11 cellular contexts compared by ENCODE assay signal in genomic region chr17:61000911-61001310, GRCh38.
DNase-seq lines count a peak whose midpoint lies in the region; ATAC-seq and TF ChIP-seq lines count a peak whose summit lies in the region.
"Had no signal": no experiment of that assay in that cellular context is flagged by ENCODE, and none has a peak within 500 bp of the region (broad histone marks: within the 10 kb centered on the region; RNA-seq: fewer than 3 reads in every experiment).

No MANE protein-coding gene starts in this region.

- H3K36me3 Mint-ChIP-seq in CD4-positive, alpha-beta memory T cell, result peaks cover 0 to 3% of the 10 kb centered on the region in 2 donors
- no peaks in the 10 kb centered on the region for H3K36me3 Mint-ChIP-seq in progenitor cell of endocrine pancreas (ENCODE audit: insufficient read depth)

- DNase-seq in AG09309 (ENCODE audit: low read depth) (peak; percentile 28), HFF-Myc (ENCODE audit: extremely low read depth, low read depth) (peak; percentile 19), iPS-NIHi7 (ENCODE audit: extremely low spot score) (peak; percentile 13), T-helper 2 cell (no peak), progenitor cell of endocrine pancreas (ENCODE audit: low spot score, unreplicated experiment) (no peak)
- no peak for DNase-seq in CD4-positive, alpha-beta memory T cell
- DNase-seq: DND-41, NCI-H2029 had no signal

- H3K4me1 Mint-ChIP-seq in CD4-positive, alpha-beta memory T cell, result no peaks in the 10 kb centered on the region
- peaks cover 2% of the 10 kb centered on the region for H3K4me1 Mint-ChIP-seq in progenitor cell of endocrine pancreas (ENCODE audit: low read depth)
- H3K4me1 Mint-ChIP-seq: activated naive CD4-positive, alpha-beta T cell treated with anti-CD3 and anti-CD28 coated beads, Interleukin-2, amount 50 U/mL, for 24 hours had no signal

- no peaks in the 10 kb centered on the region for H3K4me1 ChIP-seq in CD4-positive, alpha-beta memory T cell (ENCODE audit: insufficient read depth, low read length)

- H3K4me3 ChIP-seq in AG09309 (ENCODE audit: control insufficient read depth, low read depth, low read length) (no peak overlapping the region), HFF-Myc (replicated peaks; ENCODE audit: low read depth, low read length) (no peak overlapping the region)
- H3K4me3 ChIP-seq in CD4-positive, alpha-beta memory T cell (ENCODE audit: low read length in 2 of 2), result no peak overlapping the region

- POLR2A ChIA-PET in CD4-positive, alpha-beta memory T cell (lab: Charles Lee; ENCODE audit: partially characterized antibody), result no interaction called here

- H3K27me3 Mint-ChIP-seq in CD4-positive, alpha-beta memory T cell, result no peaks in the 10 kb centered on the region
- H3K27me3 Mint-ChIP-seq in progenitor cell of endocrine pancreas, result peaks cover 3% of the 10 kb centered on the region
- H3K27me3 Mint-ChIP-seq: activated naive CD4-positive, alpha-beta T cell treated with anti-CD3 and anti-CD28 coated beads, Interleukin-2, amount 50 U/mL, for 24 hours had no signal

- H3K27ac ChIP-seq in VCaP, result no peak overlapping the region
- no peak overlapping the region for H3K27ac ChIP-seq in CD4-positive, alpha-beta memory T cell (ENCODE audit: low read depth, low read length)

- intact Hi-C loops in CD4-positive, alpha-beta memory T cell (cut with micrococcal nuclease), result loop anchor here (5.0 kb wide), 1 partner anchor 411 kb away; no protein-coding TSS in a partner anchor

- CTCF ChIA-PET in CD4-positive, alpha-beta memory T cell (lab: Charles Lee; ENCODE audit: partially characterized antibody), result interaction anchor here (1.1 to 1.4 kb wide), 4 partner anchors 350 to 411 kb away, joined by 3 to 7 read pairs (median 4); no protein-coding TSS in a partner anchor

- no peak for ATAC-seq in GM21360 (IDR thresholded peaks at IDR 0.05; ENCODE audit: unreplicated experiment)

- no peaks in the 10 kb centered on the region for H3K9me3 ChIP-seq in CD4-positive, alpha-beta memory T cell (ENCODE audit: control insufficient read depth in 1 of 2, low read length in 2 of 2)

- peaks cover 0 to 2% (median 0%) of the 10 kb centered on the region in 8 donors for H3K9me3 Mint-ChIP-seq in CD4-positive, alpha-beta memory T cell
- H3K9me3 Mint-ChIP-seq in progenitor cell of endocrine pancreas (ENCODE audit: low read depth), result no peaks in the 10 kb centered on the region
- H3K9me3 Mint-ChIP-seq: activated naive CD4-positive, alpha-beta T cell treated with anti-CD3 and anti-CD28 coated beads, Interleukin-2, amount 50 U/mL, for 24 hours had no signal

- no peak overlapping the region for H3K4me3 Mint-ChIP-seq in CD4-positive, alpha-beta memory T cell
- H3K4me3 Mint-ChIP-seq in progenitor cell of endocrine pancreas (ENCODE audit: low read depth), result no peak overlapping the region
- H3K4me3 Mint-ChIP-seq: activated naive CD4-positive, alpha-beta T cell treated with anti-CD3 and anti-CD28 coated beads, Interleukin-2, amount 50 U/mL, for 24 hours had no signal

- peak; percentile 55 for TF ChIP-seq CTCF in AG09309 (IDR thresholded peaks at IDR 0.05; ENCODE audit: control insufficient read depth, insufficient read depth, low read depth, low read length, missing control alignments)
- TF ChIP-seq CTCF in HFF-Myc (IDR thresholded peaks at IDR 0.05; ENCODE audit: low read depth, low read length, missing control alignments), result peak; percentile 16
- TF ChIP-seq CTCF in VCaP (conservative IDR thresholded peaks at IDR 0.05), result peak; percentile 52
- no peak for TF ChIP-seq CTCF in progenitor cell of endocrine pancreas (IDR thresholded peaks at IDR 0.05; ENCODE audit: unreplicated experiment)

- H3K27ac Mint-ChIP-seq in CD4-positive, alpha-beta memory T cell, result no peak overlapping the region
- no peak overlapping the region for H3K27ac Mint-ChIP-seq in progenitor cell of endocrine pancreas
- H3K27ac Mint-ChIP-seq: activated naive CD4-positive, alpha-beta T cell treated with anti-CD3 and anti-CD28 coated beads, Interleukin-2, amount 50 U/mL, for 24 hours had no signal

- H3K27me3 ChIP-seq in CD4-positive, alpha-beta memory T cell (ENCODE audit: insufficient read depth, low read length), result no peaks in the 10 kb centered on the region

- H3K36me3 ChIP-seq in CD4-positive, alpha-beta memory T cell (ENCODE audit: insufficient read depth, low read length), result no peaks in the 10 kb centered on the region

Comparison
In these comparisons a context has a peak if more than half of its experiments do, and no peak if none do; other contexts are left out.
1. DNase-seq: peak in AG09309 (single experiment), HFF-Myc (single experiment) and iPS-NIHi7 (single experiment); none in T-helper 2 cell (0 of 5), CD4-positive, alpha-beta memory T cell (0 of 5) and progenitor cell of endocrine pancreas (single experiment).